8 cellular contexts compared by ENCODE assay signal in genomic region chr7:100585511-100586265, GRCh38. TPM values are rescaled to one million over a fixed set of nuclear protein-coding genes. Genes with fewer than 3 reads are reported as not detected.
DNase-seq lines count a peak whose midpoint lies in the region; TF ChIP-seq lines count a peak whose summit lies in the region.

Gene LRCH4 (minus strand): TSS chr7:100586129. CDS start chr7:100586100, 29 bp downstream.

- H3K27me3 ChIP-seq in ectodermal cell (ENCODE audit: control insufficient read depth, insufficient read depth, low read length, poor library complexity, severe bottlenecking) = no peaks in the 10 kb centered on the region
- H3K27me3 ChIP-seq in mesendoderm (ENCODE audit: insufficient read depth, low read length, poor library complexity) = no peaks in the 10 kb centered on the region

- peak within 1 kb of the TSS; percentile 94 for H2BK5ac ChIP-seq in mesendoderm (ENCODE audit: low read length)

- H3K18ac ChIP-seq in mesendoderm (ENCODE audit: low read length) = peak within 1 kb of the TSS; percentile 81

- no peak within 1 kb of the TSS for H4K8ac ChIP-seq in mesendoderm (ENCODE audit: low read depth, low read length)

- H2BK120ac ChIP-seq in mesendoderm (ENCODE audit: low read depth, low read length) = peak within 1 kb of the TSS; percentile 31

- TF ChIP-seq CTCF in GM10266 (IDR thresholded peaks at IDR 0.05; ENCODE audit: control insufficient read depth, insufficient read depth, low read depth, missing control alignments) (no peak), subcutaneous adipose tissue (IDR thresholded peaks at IDR 0.05; ENCODE audit: low read depth) (no peak)

- H3K4ac ChIP-seq in mesendoderm (ENCODE audit: low read depth, low read length) = peak within 1 kb of the TSS; percentile 90

- H3K79me1 ChIP-seq in mesendoderm (ENCODE audit: low read length) = peaks cover 8% of the 10 kb centered on the region

- DNase-seq in GM10266 (ENCODE audit: extremely low spot score) = peak; percentile 78
- DNase-seq in GOT3 (lab: John Stamatoyannopoulos, UW) = peak; percentile 54
- peak; percentile 26 for DNase-seq in NCI-H146 treated with DMSO at 0.1 percent for 48 hours (lab: John Stamatoyannopoulos, UW; ENCODE audit: unreplicated experiment)
- peak; percentile 44 to 53 for DNase-seq in activated CD4-positive, alpha-beta T cell treated with anti-CD3 and anti-CD28 coated beads for 4 hours
- DNase-seq in mesendoderm = peak; percentile 72
- no peak for DNase-seq in HCEC 1CT

- H2AK5ac ChIP-seq in mesendoderm (ENCODE audit: low read length) = peak within 1 kb of the TSS; percentile 85

- H3K27ac ChIP-seq in ectodermal cell (ENCODE audit: insufficient read depth, low read depth, low read length, poor library complexity, severe bottlenecking) (peak within 1 kb of the TSS; percentile 68), mesendoderm (ENCODE audit: low read depth, low read length) (peak within 1 kb of the TSS; percentile 92)

- no peak within 1 kb of the TSS for H2BK15ac ChIP-seq in mesendoderm (replicated peaks; ENCODE audit: low read depth)

- no peak within 1 kb of the TSS for H4K5ac ChIP-seq in mesendoderm (ENCODE audit: low read length)

- peak within 1 kb of the TSS; percentile 97 for H3K23ac ChIP-seq in mesendoderm (ENCODE audit: low read length)

- no peaks in the 10 kb centered on the region for H3K79me2 ChIP-seq in mesendoderm (ENCODE audit: control insufficient read depth, insufficient read depth, low read length)

- H3K9ac ChIP-seq in mesendoderm (ENCODE audit: low read length) = peak within 1 kb of the TSS; percentile 98

- 0% methylated on average over 61 of the region's 61 CpGs for WGBS in ectodermal cell, 2 experiments
- WGBS in mesendoderm (ENCODE audit: extremely low coverage, insufficient coverage, low lambda C conversion rate) = no CpG with 5 or more reads among the region's 61 CpGs

- H3K36me3 ChIP-seq in ectodermal cell (ENCODE audit: control insufficient read depth, insufficient read depth, low read length) (peaks cover 5% of the 10 kb centered on the region), mesendoderm (ENCODE audit: control insufficient read depth, insufficient read depth, low read length) (peaks cover 8% of the 10 kb centered on the region)

- H3K4me2 ChIP-seq in mesendoderm (ENCODE audit: low read length) = peak within 1 kb of the TSS; percentile 100

- H3K9me3 ChIP-seq in ectodermal cell (ENCODE audit: control insufficient read depth, low read length) = no peaks in the 10 kb centered on the region

- peak within 1 kb of the TSS; percentile 98 for H3K56ac ChIP-seq in mesendoderm (ENCODE audit: low read length)

- H3K4me1 ChIP-seq in ectodermal cell (ENCODE audit: control insufficient read depth, insufficient read depth, low read length) (peaks cover 31% of the 10 kb centered on the region), mesendoderm (ENCODE audit: control insufficient read depth, low read depth, low read length) (peaks cover 13% of the 10 kb centered on the region)

- H3K4me3 ChIP-seq in ectodermal cell (ENCODE audit: insufficient read depth, low read depth, low read length) = peak within 1 kb of the TSS; percentile 84
- peak within 1 kb of the TSS; percentile 93 for H3K4me3 ChIP-seq in mesendoderm (ENCODE audit: low read length)

RNA-seq across cellular contexts. Expression of gene LRCH4, which starts in this region (rescaled TPM):
- 44.7 TPM for polyA plus RNA-seq in ectodermal cell (2013, experiment 1 of 4)
- polyA plus RNA-seq in ectodermal cell (2013, experiment 2 of 4) = 42.4 TPM
- 34.5 TPM for polyA plus RNA-seq in ectodermal cell (2013, experiment 3 of 4)
- 37.7 TPM for polyA plus RNA-seq in ectodermal cell (2013, experiment 4 of 4)
- 20.9 TPM for polyA plus RNA-seq in mesendoderm (2013, experiment 1 of 2)
- 20.1 TPM for polyA plus RNA-seq in mesendoderm (2013, experiment 2 of 2)
- total RNA-seq in subcutaneous adipose tissue = 10 to 100 TPM; 28.0 to 73.6 (median 51.3) TPM
